In genomic region chr19:2064788-2065524, GRCh38 we compare ENCODE assay signal across 1 cellular context.
TF ChIP-seq lines count a peak whose summit lies in the region.

No MANE protein-coding gene starts in this region.

TF ChIP-seq in IMR-90, 13 proteins besides CTCF, POLR2A, EP300 and RAD21 (continued from another document):
- TF ChIP-seq USF2 (IDR thresholded peaks at IDR 0.05; ENCODE audit: low read depth, low read length) (no peak), ELK1 (IDR thresholded peaks at IDR 0.05; ENCODE audit: borderline replicate concordance, low read depth, low read length) (no peak), SMC3 (IDR thresholded peaks at IDR 0.05; ENCODE audit: low read depth, low read length) (no peak), RCOR1 (IDR thresholded peaks at IDR 0.05; ENCODE audit: insufficient replicate concordance, low read length) (no peak), FOS (IDR thresholded peaks at IDR 0.05; ENCODE audit: low read depth, low read length) (no peak), CEBPB (IDR thresholded peaks at IDR 0.05; ENCODE audit: low read depth, low read length) (no peak), BHLHE40 (IDR thresholded peaks at IDR 0.05; ENCODE audit: low read depth, low read length) (no peak)
TF ChIP-seq in IMR-90: peak in this region for 0.
